Comparison of ENCODE assay signal across 9 cellular contexts in the genomic region with DNA sequence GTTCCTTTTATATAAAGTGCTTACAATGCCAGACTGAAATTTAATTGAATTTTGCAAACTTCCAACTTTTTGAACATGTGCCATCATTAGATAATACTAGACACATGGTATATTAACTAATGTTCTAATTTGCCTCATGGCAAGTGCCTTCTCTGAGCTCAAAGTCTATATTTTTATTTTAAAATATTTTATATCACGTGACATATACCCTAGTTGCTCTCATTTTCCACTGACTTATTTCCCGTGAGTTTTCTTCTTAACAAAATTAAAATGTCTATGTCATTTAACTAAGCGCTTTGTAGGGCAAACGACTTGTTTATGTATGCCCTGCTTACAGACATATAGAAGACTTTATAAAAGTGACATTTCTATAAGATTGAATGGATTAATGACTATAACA.
"Had no signal": no experiment of that assay in that cellular context is flagged by ENCODE, and none has a peak within 500 bp of the region (broad histone marks: within the 10 kb centered on the region; RNA-seq: fewer than 3 reads in every experiment).

No MANE protein-coding gene starts in this region.

- H3K9ac ChIP-seq: KMS-11 had no signal

- H3K27ac ChIP-seq: HL-60, KMS-11 had no signal

- DNase-seq: H9, HCEC 1CT, IMR-90, KBM-7 had no signal

- H3K4me3 Mint-ChIP-seq: GM23338, H9 had no signal

- FAIRE-seq: H1, H54 had no signal

- H3K4me2 ChIP-seq: GM23338, KMS-11 had no signal

- H3K27ac Mint-ChIP-seq: H9 had no signal

- ATAC-seq: GM23338 had no signal

- H2AFZ ChIP-seq: GM23338 had no signal

- H3K4me3 ChIP-seq: GM23338 had no signal

- H3K4me1 Mint-ChIP-seq: GM23338, H9 had no signal

- H3K9me3 Mint-ChIP-seq: GM23338, H9 had no signal
